In genomic region chr6:125812394-125813231, GRCh38 we compare ENCODE assay signal across 9 cellular contexts. TPM values are rescaled to one million over a fixed set of nuclear protein-coding genes. Genes with fewer than 3 reads are reported as not detected.
A peak's percentile ranks its signal among the peaks of the same experiment; 100 is the strongest.
DNase-seq lines count a peak whose midpoint lies in the region; ATAC-seq, FAIRE-seq and TF ChIP-seq lines count a peak whose summit lies in the region.
"Had no signal": no experiment of that assay in that cellular context is flagged by ENCODE, and none has a peak within 500 bp of the region (broad histone marks: within the 10 kb centered on the region; RNA-seq: fewer than 3 reads in every experiment).

No MANE protein-coding gene starts in this region.

- H2AFZ ChIP-seq in PC-9 (no peak overlapping the region), parathyroid adenoma (no peak overlapping the region)

- peak; percentile 35 for ATAC-seq in esophagus mucosa

- H3K9ac ChIP-seq in parathyroid adenoma, result no peak overlapping the region

- intact Hi-C loops in PC-9 (cut with micrococcal nuclease; ENCODE audit: unreplicated experiment), result loop anchor here (1.0 kb wide), 1 partner anchor 60 kb away; no protein-coding TSS in a partner anchor

- H4K20me1 ChIP-seq in PC-9 (ENCODE audit: insufficient read depth), result no peaks in the 10 kb centered on the region

- H3K79me2 ChIP-seq in PC-9 (ENCODE audit: low read depth) (peaks cover 40% of the 10 kb centered on the region), parathyroid adenoma (peaks cover 26% of the 10 kb centered on the region)

- H3K9me2 ChIP-seq in PC-9 (ENCODE audit: insufficient read depth), result no peaks in the 10 kb centered on the region; the same call in 1 of the 2 replicates

- peak; percentile 80 for DNase-seq in DMS 273 (lab: John Stamatoyannopoulos, UW; ENCODE audit: unreplicated experiment)
- peak; percentile 37 to 56 for DNase-seq in PC-9
- no peak for DNase-seq in ecto neural progenitor cell (ENCODE audit: low spot score)
- no peak for DNase-seq in NCI-H774 (lab: John Stamatoyannopoulos, UW)
- DNase-seq in cerebellar nuclear complex (lab: John Stamatoyannopoulos, UW), result no peak
- no peak for DNase-seq in GM12892 (ENCODE audit: insufficient read length)
- DNase-seq: kidney had no signal

- no peak for TF ChIP-seq POLR2A in GM12892 (IDR thresholded peaks at IDR 0.05; ENCODE audit: low read depth, low read length)

- H3K4me2 ChIP-seq in PC-9 (peak overlapping the region; percentile 20; the same call in 1 of the 2 replicates), parathyroid adenoma (ENCODE audit: low read length) (no peak overlapping the region)

- H3K4me1 ChIP-seq in PC-9 (replicated peaks; ENCODE audit: insufficient read depth), result peaks cover 41% of the 10 kb centered on the region
- H3K4me1 ChIP-seq in parathyroid adenoma, result peaks cover 3% of the 10 kb centered on the region

- H3K9me3 ChIP-seq in PC-9 (ENCODE audit: insufficient read depth, low read depth) (no peaks in the 10 kb centered on the region), parathyroid adenoma (ENCODE audit: control insufficient read depth, low read length) (no peaks in the 10 kb centered on the region)

- H3K4me3 ChIP-seq in PC-9 (no peak overlapping the region), parathyroid adenoma (ENCODE audit: low read depth, low read length) (no peak overlapping the region)

- no TSS peak for BruUV-seq in PC-9 (replicated peaks; lab: Mats Ljungman, UMichigan)

- H3K27me3 ChIP-seq in PC-9 (ENCODE audit: insufficient read depth, low read depth), result no peaks in the 10 kb centered on the region
- H3K27me3 ChIP-seq in parathyroid adenoma (ENCODE audit: control insufficient read depth, insufficient read depth, low read length), result no peaks in the 10 kb centered on the region

- TF ChIP-seq CTCF in PC-9 (conservative IDR thresholded peaks at IDR 0.05) (no peak), parathyroid adenoma (IDR thresholded peaks at IDR 0.05) (no peak)

- POLR2A ChIA-PET in PC-9 (lab: Charles Lee; ENCODE audit: unreplicated experiment), result interaction anchor here (0.7 kb wide), 2 partner anchors 27 to 107 kb away, joined by 4 to 18 read pairs; no protein-coding TSS in a partner anchor

- CTCF ChIA-PET in PC-9 (lab: Charles Lee), result interaction anchor here (0.7 kb wide), 1 partner anchor 21 kb away, joined by 5 read pairs; no protein-coding TSS in a partner anchor

- H3K36me3 ChIP-seq in PC-9 (ENCODE audit: low read depth) (peaks cover 25% of the 10 kb centered on the region; the same call in 1 of the 2 replicates), parathyroid adenoma (ENCODE audit: control insufficient read depth, insufficient read depth, low read length) (no peaks in the 10 kb centered on the region)

- H3F3A ChIP-seq in PC-9 (ENCODE audit: insufficient read depth, low read depth), result peaks cover 19% of the 10 kb centered on the region; the same call in 1 of the 2 replicates

- FAIRE-seq in GM12892 (lab: Jason Lieb, UNC), result no peak
- FAIRE-seq: kidney had no signal

- peak overlapping the region; percentile 20 for H3K27ac ChIP-seq in PC-9
- peak overlapping the region; percentile 17 for H3K27ac ChIP-seq in parathyroid adenoma

RNA-seq across cellular contexts. Expression of gene NCOA7, which starts 21.9 kb away (rescaled TPM):
- 47.6 and 51.0 TPM in 2 replicates for total RNA-seq in PC-9 (2021)
- 59.8 TPM for total RNA-seq in esophagus mucosa
- 37.6 TPM for polyA plus RNA-seq in GM12892 (2012; ENCODE audit: missing spikeins)

Comparison
In these comparisons a context has a peak if more than half of its experiments do, and no peak if none do; other contexts are left out.
1. DNase-seq: peak in DMS 273 (single experiment) and PC-9 (2 of 2); none in ecto neural progenitor cell (single experiment), NCI-H774 (single experiment), cerebellar nuclear complex (0 of 2) and GM12892 (single experiment).